25 cellular contexts compared by ENCODE assay signal in genomic region chr10:126593968-126594701, GRCh38.
"Had no signal": no experiment of that assay in that cellular context is flagged by ENCODE, and none has a peak within 500 bp of the region (broad histone marks: within the 10 kb centered on the region; RNA-seq: fewer than 3 reads in every experiment).

No MANE protein-coding gene starts in this region.

- H3K4me3 ChIP-seq: pancreas, psoas muscle, right lobe of liver, sigmoid colon, stomach, thoracic aorta, thyroid gland, tibial nerve, upper lobe of right lung, uterus had no signal

- H3K27ac Mint-ChIP-seq: naive thymus-derived CD8-positive, alpha-beta T cell; natural killer cell treated with Interleukin-12 subunit alpha and Interleukin-12 subunit beta and Interleukin-15 and Interleukin-18, amount 100 ng/mL, for 72 hours; nephron progenitor cell; stimulated activated effector memory CD8-positive, alpha-beta T cell treated with anti-CD3 and anti-CD28 coated beads, Interleukin-12 subunit alpha, Interleukin-12 subunit beta, amount 100 ng/mL, for 72 hours; stimulated activated naive B cell treated with anti-CD40 and anti-IgM and Interleukin-4, amounts not matched to agents 10 μg/mL and 1 μg/mL and 100 μg/mL, for 72 hours; stimulated activated naive CD8-positive, alpha-beta T cell treated with anti-CD3 and anti-CD28 coated beads, Interleukin-15, Interleukin-2, amounts not matched to agents 100 ng/mL and 50 ng/mL, for 24 hours had no signal

- DNase-seq: naive thymus-derived CD8-positive, alpha-beta T cell; nephron progenitor cell; pancreas; psoas muscle; right cardiac atrium; right lobe of liver; sigmoid colon; small intestine; stimulated activated CD4-positive, alpha-beta T cell treated with anti-CD3 and anti-CD28 coated beads, Interleukin-15, amount 100 ng/mL, for 24 hours; stimulated activated CD4-positive, alpha-beta T cell treated with anti-CD3 and anti-CD28 coated beads, Interleukin-2, amount 100 ng/mL, for 24 hours; stimulated activated CD4-positive, alpha-beta T cell treated with anti-CD3 and anti-CD28 coated beads, Interleukin-2, amount 100 ng/mL, for 48 hours; stimulated activated CD4-positive, alpha-beta T cell treated with anti-CD3 and anti-CD28 coated beads, Interleukin-4, amount 100 ng/mL, for 24 hours; stimulated activated naive B cell treated with anti-CD40 and anti-IgM and Interleukin-4, amounts not matched to agents 10 μg/mL and 1 μg/mL and 100 μg/mL, for 72 hours; stimulated activated naive CD4-positive, alpha-beta T cell treated with Interleukin-2 at 50 U/mL for 16 hours; stomach; thyroid gland; upper lobe of right lung; uterus had no signal

- H3K36me3 Mint-ChIP-seq: naive thymus-derived CD8-positive, alpha-beta T cell; natural killer cell treated with Interleukin-12 subunit alpha and Interleukin-12 subunit beta and Interleukin-15 and Interleukin-18, amount 100 ng/mL, for 72 hours; stimulated activated effector memory CD8-positive, alpha-beta T cell treated with anti-CD3 and anti-CD28 coated beads, Interleukin-12 subunit alpha, Interleukin-12 subunit beta, amount 100 ng/mL, for 72 hours; stimulated activated naive B cell treated with anti-CD40 and anti-IgM and Interleukin-4, amounts not matched to agents 10 μg/mL and 1 μg/mL and 100 μg/mL, for 72 hours had no signal

- H3K36me3 ChIP-seq: neutrophil, pancreas, right lobe of liver, sigmoid colon, stomach, thoracic aorta, thyroid gland, tibial nerve, upper lobe of right lung, uterus had no signal

- H3K4me3 Mint-ChIP-seq: naive thymus-derived CD8-positive, alpha-beta T cell; natural killer cell treated with Interleukin-12 subunit alpha and Interleukin-12 subunit beta and Interleukin-15 and Interleukin-18, amount 100 ng/mL, for 72 hours; nephron progenitor cell; neural crest cell; stimulated activated effector memory CD8-positive, alpha-beta T cell treated with anti-CD3 and anti-CD28 coated beads, Interleukin-12 subunit alpha, Interleukin-12 subunit beta, amount 100 ng/mL, for 72 hours; stimulated activated naive B cell treated with anti-CD40 and anti-IgM and Interleukin-4, amounts not matched to agents 10 μg/mL and 1 μg/mL and 100 μg/mL, for 72 hours; stimulated activated naive CD8-positive, alpha-beta T cell treated with anti-CD3 and anti-CD28 coated beads, Interleukin-15, Interleukin-2, amounts not matched to agents 100 ng/mL and 50 ng/mL, for 24 hours had no signal

- H3K4me1 ChIP-seq: pancreas, psoas muscle, right lobe of liver, sigmoid colon, stomach, thyroid gland, tibial nerve, upper lobe of right lung, uterus had no signal

- H3K9me3 Mint-ChIP-seq: natural killer cell treated with Interleukin-12 subunit alpha and Interleukin-12 subunit beta and Interleukin-15 and Interleukin-18, amount 100 ng/mL, for 72 hours; nephron progenitor cell; neural crest cell; stimulated activated naive CD8-positive, alpha-beta T cell treated with anti-CD3 and anti-CD28 coated beads, Interleukin-15, Interleukin-2, amounts not matched to agents 100 ng/mL and 50 ng/mL, for 24 hours had no signal

- H3K27ac ChIP-seq: neutrophil, pancreas, psoas muscle, right lobe of liver, sigmoid colon, stomach, thoracic aorta, thyroid gland, tibial nerve, upper lobe of right lung, uterus had no signal

- H3K9me3 ChIP-seq: neutrophil, pancreas, psoas muscle, right lobe of liver, sigmoid colon, stomach, thoracic aorta, thyroid gland, tibial nerve, upper lobe of right lung, uterus had no signal

- ATAC-seq: naive thymus-derived CD8-positive, alpha-beta T cell; pancreas; psoas muscle; right cardiac atrium; right lobe of liver; stimulated activated effector memory CD8-positive, alpha-beta T cell treated with anti-CD3 and anti-CD28 coated beads, Interleukin-12 subunit alpha, Interleukin-12 subunit beta, amount 100 ng/mL, for 72 hours; stimulated activated naive B cell treated with anti-CD40 and anti-IgM and Interleukin-4, amounts not matched to agents 10 μg/mL and 1 μg/mL and 100 μg/mL, for 72 hours; upper lobe of right lung had no signal

- H3K27me3 ChIP-seq: neutrophil, pancreas, right lobe of liver, sigmoid colon, stomach, thyroid gland, tibial nerve, upper lobe of right lung, uterus had no signal

- H3K27me3 Mint-ChIP-seq: stimulated activated naive CD8-positive, alpha-beta T cell treated with anti-CD3 and anti-CD28 coated beads, Interleukin-15, Interleukin-2, amounts not matched to agents 100 ng/mL and 50 ng/mL, for 24 hours had no signal

- H3K4me1 Mint-ChIP-seq: naive thymus-derived CD8-positive, alpha-beta T cell; nephron progenitor cell; neural crest cell; stimulated activated effector memory CD8-positive, alpha-beta T cell treated with anti-CD3 and anti-CD28 coated beads, Interleukin-12 subunit alpha, Interleukin-12 subunit beta, amount 100 ng/mL, for 72 hours; stimulated activated naive B cell treated with anti-CD40 and anti-IgM and Interleukin-4, amounts not matched to agents 10 μg/mL and 1 μg/mL and 100 μg/mL, for 72 hours had no signal
